Comparison of ENCODE assay signal across 26 cellular contexts in the genomic region with DNA sequence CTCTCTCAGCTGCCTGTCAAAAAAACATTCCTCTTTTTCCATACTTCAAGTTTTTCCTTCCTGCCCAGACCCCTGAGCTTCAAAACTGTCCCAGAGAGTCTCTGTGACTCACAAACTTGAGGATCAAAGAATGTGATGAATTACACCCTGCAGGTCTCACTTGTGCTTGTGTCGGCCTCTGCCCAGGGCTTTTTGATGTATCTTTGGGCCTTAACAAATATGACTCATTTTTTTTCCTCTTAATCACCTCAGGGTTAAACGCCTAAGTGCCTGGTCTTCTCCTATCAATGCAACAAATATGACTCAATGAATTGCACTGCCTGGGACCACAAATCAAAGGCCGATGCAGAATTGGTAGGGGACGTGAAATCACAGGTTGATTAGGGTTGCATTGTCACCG.
DNase-seq lines count a peak whose midpoint lies in the region; ATAC-seq, FAIRE-seq and TF ChIP-seq lines count a peak whose summit lies in the region.
"Had no signal": no experiment of that assay in that cellular context is flagged by ENCODE, and none has a peak within 500 bp of the region (broad histone marks: within the 10 kb centered on the region; RNA-seq: fewer than 3 reads in every experiment).

No MANE protein-coding gene starts in this region.

- no peaks in the 10 kb centered on the region for H3K36me3 Mint-ChIP-seq in CD4-positive, alpha-beta T cell (ENCODE audit: low read depth)

- ATAC-seq in CD4-positive, alpha-beta T cell (ENCODE audit: poor library complexity): no peak
- no peak for ATAC-seq in GM19395 (IDR thresholded peaks at IDR 0.05; ENCODE audit: unreplicated experiment)
- ATAC-seq: activated T-cell treated with anti-CD3 and anti-CD28 coated beads, Interleukin-2, amount 50 U/mL, for 4 hours; K562 had no signal

- H3K4me3 ChIP-seq in trophoblast cell (ENCODE audit: low read depth, low read length): no peak overlapping the region
- H3K4me3 ChIP-seq: K562, lung, spleen, thoracic aorta had no signal

- H3K27ac Mint-ChIP-seq in CD4-positive, alpha-beta T cell: no peak overlapping the region

- H3K4me3 Mint-ChIP-seq in CD4-positive, alpha-beta T cell: no peak overlapping the region
- H3K4me3 Mint-ChIP-seq: activated T-cell treated with anti-CD3 and anti-CD28 coated beads, Interleukin-2, amount 50 U/mL, for 4 hours had no signal

- no peaks in the 10 kb centered on the region for H3K79me1 ChIP-seq in trophoblast cell (ENCODE audit: low read length)

- no peak overlapping the region for H3K9ac ChIP-seq in trophoblast cell (ENCODE audit: low read length)

- CTCF ChIA-PET in CD4-positive, alpha-beta T cell (lab: Charles Lee): no interaction called here

- peaks cover 25% of the 10 kb centered on the region for H3K9me3 Mint-ChIP-seq in CD4-positive, alpha-beta T cell

- no peak overlapping the region for H4K12ac ChIP-seq in trophoblast cell (ENCODE audit: low read depth, low read length)

- POLR2A ChIA-PET in CD4-positive, alpha-beta T cell (lab: Charles Lee): no interaction called here

- H2BK120ac ChIP-seq in trophoblast cell (ENCODE audit: insufficient read depth, low read length, poor library complexity): no peak overlapping the region

- peaks cover 0 to 6% of the 10 kb centered on the region in 2 experiments for H3K4me1 ChIP-seq in trophoblast cell (ENCODE audit: control insufficient read depth in 1 of 2, insufficient read depth in 2 of 2, low read length in 2 of 2)
- H3K4me1 ChIP-seq: spleen had no signal

- no peak overlapping the region for H3K4me2 ChIP-seq in trophoblast cell (ENCODE audit: low read length)

- H2AK5ac ChIP-seq in trophoblast cell (ENCODE audit: low read length): no peak overlapping the region

- no peak for TF ChIP-seq CTCF in CD4-positive, alpha-beta T cell (IDR thresholded peaks at IDR 0.05)

- no peaks in the 10 kb centered on the region for H3K79me2 ChIP-seq in trophoblast cell (ENCODE audit: control insufficient read depth, insufficient read depth, low read length, poor library complexity)

- no peak overlapping the region for H3K23ac ChIP-seq in trophoblast cell (ENCODE audit: low read length)

- H2BK5ac ChIP-seq in trophoblast cell (ENCODE audit: low read depth, low read length, poor library complexity): no peak overlapping the region

- intact Hi-C loops in CD4-positive, alpha-beta T cell (cut with DNase I, micrococcal nuclease): no loop called here

- H3K4me1 Mint-ChIP-seq in CD4-positive, alpha-beta T cell (ENCODE audit: low read depth): no peaks in the 10 kb centered on the region

- WGBS in trophoblast cell (ENCODE audit: extremely low coverage, insufficient coverage, insufficient read length): no CpG with 5 or more reads among the region's 5 CpGs

- TF ChIP-seq POLR2A in H54 (IDR thresholded peaks at IDR 0.05; ENCODE audit: low read depth, low read length): no peak

- H3K27me3 ChIP-seq in trophoblast cell (ENCODE audit: insufficient read depth, low read length): no peaks in the 10 kb centered on the region
- H3K27me3 ChIP-seq in CD4-positive, alpha-beta T cell (ENCODE audit: control insufficient read depth, insufficient read depth, low read length): no peaks in the 10 kb centered on the region
- H3K27me3 ChIP-seq: spleen had no signal

- no peak overlapping the region for H4K91ac ChIP-seq in trophoblast cell (ENCODE audit: low read depth, low read length)

- no peak overlapping the region for H2BK12ac ChIP-seq in trophoblast cell (ENCODE audit: low read length)

- DNase-seq in H54 (ENCODE audit: insufficient read length, low spot score): peak; percentile 25
- DNase-seq in RPMI7951 (ENCODE audit: low read depth): peak; percentile 11
- peak; percentile 45 for DNase-seq in foreskin melanocyte
- peak; percentile 69 to 86 for DNase-seq in trophoblast cell
- DNase-seq in DMS 273 (lab: John Stamatoyannopoulos, UW; ENCODE audit: unreplicated experiment): no peak
- no peak for DNase-seq in CD4-positive, alpha-beta T cell
- no peak for DNase-seq in NAMALWA (ENCODE audit: low spot score)
- DNase-seq: activated CD8-positive, alpha-beta memory T cell treated with anti-CD3 and anti-CD28 coated beads for 24 hours; activated naive CD4-positive, alpha-beta T cell; activated T-cell treated with anti-CD3 and anti-CD28 coated beads, Interleukin-2, amount 50 U/mL, for 4 hours; AML-193; amniotic stem cell; caudate nucleus; COR-L47; dermis blood vessel endothelial cell; EL; GOT3; NCI-H69; nucleus accumbens; spleen; stimulated activated CD4-positive, alpha-beta T cell treated with anti-CD3 and anti-CD28 coated beads, Interleukin-4, amount 100 ng/mL, for 1 hour; stimulated activated naive CD4-positive, alpha-beta T cell treated with Interleukin-2 at 50 U/mL for 16 hours had no signal

- peak; percentile 68 for FAIRE-seq in H54 (lab: Jason Lieb, UNC)
- FAIRE-seq: K562 had no signal

- no peaks in the 10 kb centered on the region for H3K27me3 Mint-ChIP-seq in CD4-positive, alpha-beta T cell

- H3K4ac ChIP-seq in trophoblast cell (ENCODE audit: low read depth, low read length): no peak overlapping the region

- H3K36me3 ChIP-seq in trophoblast cell (ENCODE audit: control insufficient read depth in 1 of 2, insufficient read depth in 2 of 2, low read length in 2 of 2): peaks cover 2 to 6% of the 10 kb centered on the region in 2 experiments

- H2AFZ ChIP-seq in trophoblast cell (ENCODE audit: insufficient read depth, low read length, poor library complexity): no peak overlapping the region

- no peaks in the 10 kb centered on the region for H3K9me3 ChIP-seq in trophoblast cell (ENCODE audit: insufficient read depth, low read depth, low read length)
- H3K9me3 ChIP-seq in CD4-positive, alpha-beta T cell (ENCODE audit: control insufficient read depth, low read length): no peaks in the 10 kb centered on the region
- H3K9me3 ChIP-seq: thoracic aorta had no signal

- H3K27ac ChIP-seq in trophoblast cell (ENCODE audit: low read depth, low read length): peak overlapping the region; percentile 13
- H3K27ac ChIP-seq in CD4-positive, alpha-beta T cell (ENCODE audit: low read depth, low read length): no peak overlapping the region
- H3K27ac ChIP-seq: spleen, thoracic aorta had no signal

- H3K14ac ChIP-seq in trophoblast cell (ENCODE audit: low read length): no peak overlapping the region

- H4K8ac ChIP-seq in trophoblast cell (ENCODE audit: low read depth, low read length): no peak overlapping the region

- no peak overlapping the region for H3K18ac ChIP-seq in trophoblast cell (ENCODE audit: low read length)

Comparison
In these comparisons a context has a peak if more than half of its experiments do, and no peak if none do; other contexts are left out.
1. DNase-seq: peak in H54 (single experiment), RPMI7951 (single experiment), foreskin melanocyte (single experiment) and trophoblast cell (2 of 2); none in DMS 273 (single experiment), CD4-positive, alpha-beta T cell (0 of 10) and NAMALWA (single experiment).